ENCODE assay signal across 1 cellular context in genomic region chr1:9075023-9075422, GRCh38.
A peak's percentile ranks its signal among the peaks of the same experiment; 100 is the strongest.
TF ChIP-seq lines count a peak whose summit lies in the region.

No MANE protein-coding gene starts in this region.

TF ChIP-seq in K562, 482 proteins besides CTCF, POLR2A, EP300 and RAD21 (continued from another document and continues in another):
- TF ChIP-seq, protein P1, sequence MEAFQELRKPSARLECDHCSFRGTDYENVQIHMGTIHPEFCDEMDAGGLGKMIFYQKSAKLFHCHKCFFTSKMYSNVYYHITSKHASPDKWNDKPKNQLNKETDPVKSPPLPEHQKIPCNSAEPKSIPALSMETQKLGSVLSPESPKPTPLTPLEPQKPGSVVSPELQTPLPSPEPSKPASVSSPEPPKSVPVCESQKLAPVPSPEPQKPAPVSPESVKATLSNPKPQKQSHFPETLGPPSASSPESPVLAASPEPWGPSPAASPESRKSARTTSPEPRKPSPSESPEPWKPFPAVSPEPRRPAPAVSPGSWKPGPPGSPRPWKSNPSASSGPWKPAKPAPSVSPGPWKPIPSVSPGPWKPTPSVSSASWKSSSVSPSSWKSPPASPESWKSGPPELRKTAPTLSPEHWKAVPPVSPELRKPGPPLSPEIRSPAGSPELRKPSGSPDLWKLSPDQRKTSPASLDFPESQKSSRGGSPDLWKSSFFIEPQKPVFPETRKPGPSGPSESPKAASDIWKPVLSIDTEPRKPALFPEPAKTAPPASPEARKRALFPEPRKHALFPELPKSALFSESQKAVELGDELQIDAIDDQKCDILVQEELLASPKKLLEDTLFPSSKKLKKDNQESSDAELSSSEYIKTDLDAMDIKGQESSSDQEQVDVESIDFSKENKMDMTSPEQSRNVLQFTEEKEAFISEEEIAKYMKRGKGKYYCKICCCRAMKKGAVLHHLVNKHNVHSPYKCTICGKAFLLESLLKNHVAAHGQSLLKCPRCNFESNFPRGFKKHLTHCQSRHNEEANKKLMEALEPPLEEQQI (IDR thresholded peaks at IDR 0.05), result no peak
- TF ChIP-seq FOXJ2 (tag; IDR thresholded peaks at IDR 0.05) (no peak), ZNF717 (CRISPR knock-in tag; IDR thresholded peaks at IDR 0.05) (no peak), RFX1 (IDR thresholded peaks at IDR 0.05) (no peak), ZC3H8 (IDR thresholded peaks at IDR 0.05) (no peak), THRAP3 (IDR thresholded peaks at IDR 0.05; ENCODE audit: borderline replicate concordance) (no peak), ZNF146 (CRISPR knock-in tag; IDR thresholded peaks at IDR 0.05; ENCODE audit: unreplicated experiment) (no peak), JUN (IDR thresholded peaks at IDR 0.05; ENCODE audit: borderline replicate concordance, low read depth, low read length) (no peak), JUN (CRISPR knock-in tag; IDR thresholded peaks at IDR 0.05; ENCODE audit: borderline replicate concordance) (no peak), MTF1 (CRISPR knock-in tag; IDR thresholded peaks at IDR 0.05; ENCODE audit: borderline replicate concordance) (no peak), RBM34 (IDR thresholded peaks at IDR 0.05; ENCODE audit: borderline replicate concordance, insufficient read depth, low read length) (no peak), BRCA1 (IDR thresholded peaks at IDR 0.05) (no peak), BRCA1 (CRISPR knock-in tag; IDR thresholded peaks at IDR 0.05) (no peak), SRSF3 (IDR thresholded peaks at IDR 0.05; ENCODE audit: insufficient read depth, low read length) (no peak), HDAC8 (tag; IDR thresholded peaks at IDR 0.05) (no peak), ZBTB11 (CRISPR knock-in tag; IDR thresholded peaks at IDR 0.05) (0 out of 6 replicates have a peak, but pooled peaks of 1 of the 3 experiments have one; percentile 6), TBP (optimal IDR thresholded peaks at IDR 0.05; ENCODE audit: low read depth, low read length) (no peak), ELF1 (tag; IDR thresholded peaks at IDR 0.05) (peak; percentile 68), SOX6 (IDR thresholded peaks at IDR 0.05) (peak; percentile 78; the same call in 1 of the 2 replicates), NUFIP1 (IDR thresholded peaks at IDR 0.05; ENCODE audit: partially characterized antibody) (no peak), ZNF184 (CRISPR knock-in tag; IDR thresholded peaks at IDR 0.05) (no peak), GABPA (tag; conservative IDR thresholded peaks at IDR 0.05; ENCODE audit: low read depth) (peak; percentile 38), KLF6 (CRISPR knock-in tag; IDR thresholded peaks at IDR 0.05; ENCODE audit: borderline replicate concordance) (no peak), ZNF589 (CRISPR knock-in tag; IDR thresholded peaks at IDR 0.05; ENCODE audit: low read depth) (no peak), MEIS2 (IDR thresholded peaks at IDR 0.05; ENCODE audit: partially characterized antibody) (peak; percentile 99), NCOR1 (IDR thresholded peaks at IDR 0.05) (no peak), HMG20B (CRISPR knock-in tag; IDR thresholded peaks at IDR 0.05) (no peak), ETS2 (tag; IDR thresholded peaks at IDR 0.05; ENCODE audit: borderline replicate concordance, poor library complexity, severe bottlenecking) (no peak), ZFX (CRISPR knock-in tag; IDR thresholded peaks at IDR 0.05) (no peak), ETV1 (tag; conservative IDR thresholded peaks at IDR 0.05; ENCODE audit: low read depth) (peak; percentile 87), EGR1 (conservative IDR thresholded peaks at IDR 0.05) (no peak), RNF2 (IDR thresholded peaks at IDR 0.05) (peak; percentile 30; the same call in 1 of the 2 replicates), BDP1 (IDR thresholded peaks at IDR 0.05; ENCODE audit: insufficient read depth, insufficient read length) (no peak), GABPB2 (CRISPR knock-in tag; conservative IDR thresholded peaks at IDR 0.05) (no peak), JUND (IDR thresholded peaks at IDR 0.05; ENCODE audit: borderline replicate concordance, low read depth, low read length) (0 out of 2 replicates have a peak, but pooled peaks have one; percentile 5), JUND (tag; IDR thresholded peaks at IDR 0.05; ENCODE audit: borderline replicate concordance, low read depth, low read length) (no peak), FOXK2 (conservative IDR thresholded peaks at IDR 0.05 in 1 of 2, IDR thresholded peaks at IDR 0.05 in 1 of 2; ENCODE audit: low read depth in 2 of 2) (0 out of 4 replicates have a peak, but pooled peaks of 1 of the 2 experiments have one; percentile 24), SRF (CRISPR knock-in tag; IDR thresholded peaks at IDR 0.05) (peak in 1 of 2 experiments; percentile 72; a peak in 1 of 4 replicates), TAL1 (IDR thresholded peaks at IDR 0.05) (peak; percentile 12; the same call in 1 of the 2 replicates), CHCHD3 (CRISPR knock-in tag; IDR thresholded peaks at IDR 0.05) (no peak), TEAD4 (IDR thresholded peaks at IDR 0.05; ENCODE audit: low read length) (peak; percentile 22; the same call in 1 of the 2 replicates), TEAD4 (CRISPR knock-in tag; IDR thresholded peaks at IDR 0.05; ENCODE audit: borderline replicate concordance) (no peak), HDAC3 (IDR thresholded peaks at IDR 0.05; ENCODE audit: borderline replicate concordance, partially characterized antibody) (no peak), ZFP1 (CRISPR knock-in tag; IDR thresholded peaks at IDR 0.05) (no peak), MTA3 (IDR thresholded peaks at IDR 0.05; ENCODE audit: borderline replicate concordance) (no peak), SMAD3 (CRISPR knock-in tag; conservative IDR thresholded peaks at IDR 0.05) (no peak), FOXA3 (CRISPR knock-in tag; conservative IDR thresholded peaks at IDR 0.05 in 1 of 2, IDR thresholded peaks at IDR 0.05 in 1 of 2) (peak in 1 of 2 experiments; percentile 94; a peak in 2 of 4 replicates), U2AF1 (optimal IDR thresholded peaks at IDR 0.05; ENCODE audit: low read depth, low read length) (no peak), SMAD4 (CRISPR knock-in tag; conservative IDR thresholded peaks at IDR 0.05) (peak; percentile 47), NFIC (IDR thresholded peaks at IDR 0.05) (no peak), ZEB2 (IDR thresholded peaks at IDR 0.05) (peak; percentile 67; the same call in 1 of the 2 replicates)
- TF ChIP-seq, protein P2, sequence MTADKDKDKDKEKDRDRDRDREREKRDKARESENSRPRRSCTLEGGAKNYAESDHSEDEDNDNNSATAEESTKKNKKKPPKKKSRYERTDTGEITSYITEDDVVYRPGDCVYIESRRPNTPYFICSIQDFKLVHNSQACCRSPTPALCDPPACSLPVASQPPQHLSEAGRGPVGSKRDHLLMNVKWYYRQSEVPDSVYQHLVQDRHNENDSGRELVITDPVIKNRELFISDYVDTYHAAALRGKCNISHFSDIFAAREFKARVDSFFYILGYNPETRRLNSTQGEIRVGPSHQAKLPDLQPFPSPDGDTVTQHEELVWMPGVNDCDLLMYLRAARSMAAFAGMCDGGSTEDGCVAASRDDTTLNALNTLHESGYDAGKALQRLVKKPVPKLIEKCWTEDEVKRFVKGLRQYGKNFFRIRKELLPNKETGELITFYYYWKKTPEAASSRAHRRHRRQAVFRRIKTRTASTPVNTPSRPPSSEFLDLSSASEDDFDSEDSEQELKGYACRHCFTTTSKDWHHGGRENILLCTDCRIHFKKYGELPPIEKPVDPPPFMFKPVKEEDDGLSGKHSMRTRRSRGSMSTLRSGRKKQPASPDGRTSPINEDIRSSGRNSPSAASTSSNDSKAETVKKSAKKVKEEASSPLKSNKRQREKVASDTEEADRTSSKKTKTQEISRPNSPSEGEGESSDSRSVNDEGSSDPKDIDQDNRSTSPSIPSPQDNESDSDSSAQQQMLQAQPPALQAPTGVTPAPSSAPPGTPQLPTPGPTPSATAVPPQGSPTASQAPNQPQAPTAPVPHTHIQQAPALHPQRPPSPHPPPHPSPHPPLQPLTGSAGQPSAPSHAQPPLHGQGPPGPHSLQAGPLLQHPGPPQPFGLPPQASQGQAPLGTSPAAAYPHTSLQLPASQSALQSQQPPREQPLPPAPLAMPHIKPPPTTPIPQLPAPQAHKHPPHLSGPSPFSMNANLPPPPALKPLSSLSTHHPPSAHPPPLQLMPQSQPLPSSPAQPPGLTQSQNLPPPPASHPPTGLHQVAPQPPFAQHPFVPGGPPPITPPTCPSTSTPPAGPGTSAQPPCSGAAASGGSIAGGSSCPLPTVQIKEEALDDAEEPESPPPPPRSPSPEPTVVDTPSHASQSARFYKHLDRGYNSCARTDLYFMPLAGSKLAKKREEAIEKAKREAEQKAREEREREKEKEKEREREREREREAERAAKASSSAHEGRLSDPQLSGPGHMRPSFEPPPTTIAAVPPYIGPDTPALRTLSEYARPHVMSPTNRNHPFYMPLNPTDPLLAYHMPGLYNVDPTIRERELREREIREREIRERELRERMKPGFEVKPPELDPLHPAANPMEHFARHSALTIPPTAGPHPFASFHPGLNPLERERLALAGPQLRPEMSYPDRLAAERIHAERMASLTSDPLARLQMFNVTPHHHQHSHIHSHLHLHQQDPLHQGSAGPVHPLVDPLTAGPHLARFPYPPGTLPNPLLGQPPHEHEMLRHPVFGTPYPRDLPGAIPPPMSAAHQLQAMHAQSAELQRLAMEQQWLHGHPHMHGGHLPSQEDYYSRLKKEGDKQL (CRISPR knock-in tag; IDR thresholded peaks at IDR 0.05; ENCODE audit: borderline replicate concordance), result no peak
- TF ChIP-seq, protein P3, sequence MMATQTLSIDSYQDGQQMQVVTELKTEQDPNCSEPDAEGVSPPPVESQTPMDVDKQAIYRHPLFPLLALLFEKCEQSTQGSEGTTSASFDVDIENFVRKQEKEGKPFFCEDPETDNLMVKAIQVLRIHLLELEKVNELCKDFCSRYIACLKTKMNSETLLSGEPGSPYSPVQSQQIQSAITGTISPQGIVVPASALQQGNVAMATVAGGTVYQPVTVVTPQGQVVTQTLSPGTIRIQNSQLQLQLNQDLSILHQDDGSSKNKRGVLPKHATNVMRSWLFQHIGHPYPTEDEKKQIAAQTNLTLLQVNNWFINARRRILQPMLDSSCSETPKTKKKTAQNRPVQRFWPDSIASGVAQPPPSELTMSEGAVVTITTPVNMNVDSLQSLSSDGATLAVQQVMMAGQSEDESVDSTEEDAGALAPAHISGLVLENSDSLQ (IDR thresholded peaks at IDR 0.05), result peak; percentile 88
- TF ChIP-seq, protein P4, sequence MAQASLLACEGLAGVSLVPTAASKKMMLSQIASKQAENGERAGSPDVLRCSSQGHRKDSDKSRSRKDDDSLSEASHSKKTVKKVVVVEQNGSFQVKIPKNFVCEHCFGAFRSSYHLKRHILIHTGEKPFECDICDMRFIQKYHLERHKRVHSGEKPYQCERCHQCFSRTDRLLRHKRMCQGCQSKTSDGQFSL (CRISPR knock-in tag; IDR thresholded peaks at IDR 0.05), result no peak
- TF ChIP-seq, protein P4 (tag; IDR thresholded peaks at IDR 0.05), result no peak
- TF ChIP-seq, protein P5, sequence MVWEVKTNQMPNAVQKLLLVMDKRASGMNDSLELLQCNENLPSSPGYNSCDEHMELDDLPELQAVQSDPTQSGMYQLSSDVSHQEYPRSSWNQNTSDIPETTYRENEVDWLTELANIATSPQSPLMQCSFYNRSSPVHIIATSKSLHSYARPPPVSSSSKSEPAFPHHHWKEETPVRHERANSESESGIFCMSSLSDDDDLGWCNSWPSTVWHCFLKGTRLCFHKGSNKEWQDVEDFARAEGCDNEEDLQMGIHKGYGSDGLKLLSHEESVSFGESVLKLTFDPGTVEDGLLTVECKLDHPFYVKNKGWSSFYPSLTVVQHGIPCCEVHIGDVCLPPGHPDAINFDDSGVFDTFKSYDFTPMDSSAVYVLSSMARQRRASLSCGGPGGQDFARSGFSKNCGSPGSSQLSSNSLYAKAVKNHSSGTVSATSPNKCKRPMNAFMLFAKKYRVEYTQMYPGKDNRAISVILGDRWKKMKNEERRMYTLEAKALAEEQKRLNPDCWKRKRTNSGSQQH (CRISPR knock-in tag; IDR thresholded peaks at IDR 0.05), result no peak
- TF ChIP-seq, protein P6, sequence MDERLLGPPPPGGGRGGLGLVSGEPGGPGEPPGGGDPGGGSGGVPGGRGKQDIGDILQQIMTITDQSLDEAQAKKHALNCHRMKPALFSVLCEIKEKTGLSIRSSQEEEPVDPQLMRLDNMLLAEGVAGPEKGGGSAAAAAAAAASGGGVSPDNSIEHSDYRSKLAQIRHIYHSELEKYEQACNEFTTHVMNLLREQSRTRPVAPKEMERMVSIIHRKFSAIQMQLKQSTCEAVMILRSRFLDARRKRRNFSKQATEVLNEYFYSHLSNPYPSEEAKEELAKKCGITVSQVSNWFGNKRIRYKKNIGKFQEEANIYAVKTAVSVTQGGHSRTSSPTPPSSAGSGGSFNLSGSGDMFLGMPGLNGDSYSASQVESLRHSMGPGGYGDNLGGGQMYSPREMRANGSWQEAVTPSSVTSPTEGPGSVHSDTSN (CRISPR knock-in tag; IDR thresholded peaks at IDR 0.05; ENCODE audit: low read depth), result peak; percentile 20; the same call in 1 of the 2 replicates
- TF ChIP-seq, protein P6 (tag; conservative IDR thresholded peaks at IDR 0.05; ENCODE audit: low read depth), result peak; percentile 99
